ENCODE assay signal across 8 cellular contexts in genomic region chr21:37562920-37563640, GRCh38.
A peak's percentile ranks its signal among the peaks of the same experiment; 100 is the strongest.
DNase-seq lines count a peak whose midpoint lies in the region; ATAC-seq, FAIRE-seq and TF ChIP-seq lines count a peak whose summit lies in the region.

No MANE protein-coding gene starts in this region.

- FAIRE-seq in small intestine (lab: Jason Lieb, UNC) = no peak

- peaks cover 2 to 7% of the 10 kb centered on the region in 2 donors for H3K4me1 ChIP-seq in small intestine (ENCODE audit: control insufficient read depth in 2 of 2, insufficient read depth in 1 of 2, low read depth in 1 of 2, low read length in 1 of 2)

- H3K27me3 ChIP-seq in small intestine (ENCODE audit: control insufficient read depth in 2 of 2, insufficient read depth in 2 of 2, low read length in 2 of 2) = no peaks in the 10 kb centered on the region

- intact Hi-C loops in activated CD4-positive, alpha-beta memory T cell treated with anti-CD3 and anti-CD28 coated beads for 36 hours (cut with micrococcal nuclease) = loop anchor here (1.0 to 10.0 kb wide), 6 partner anchors 61 to 1782 kb away; partner anchors contain the start of genes HMGN1, PIGP and TTC3

- no peaks in the 10 kb centered on the region for H3K36me3 ChIP-seq in small intestine (ENCODE audit: control insufficient read depth in 2 of 2, insufficient read depth in 2 of 2, low read length in 2 of 2)

- peak overlapping the region; percentile 93 for H3K4me3 Mint-ChIP-seq in activated CD4-positive, alpha-beta memory T cell treated with anti-CD3 and anti-CD28 coated beads for 36 hours
- peak overlapping the region; percentile 73 for H3K4me3 Mint-ChIP-seq in glutamatergic neuron (ENCODE audit: unreplicated experiment)

- no peaks in the 10 kb centered on the region for H3K36me3 Mint-ChIP-seq in activated CD4-positive, alpha-beta memory T cell treated with anti-CD3 and anti-CD28 coated beads for 36 hours
- no peaks in the 10 kb centered on the region for H3K36me3 Mint-ChIP-seq in glutamatergic neuron (ENCODE audit: unreplicated experiment)

- DNase-seq in activated CD4-positive, alpha-beta memory T cell treated with anti-CD3 and anti-CD28 coated beads for 36 hours = no peak
- DNase-seq in glutamatergic neuron = no peak
- peak; percentile 38 for DNase-seq in small intestine
- DNase-seq in activated effector memory CD4-positive, alpha-beta T cell treated with anti-CD3 and anti-CD28 coated beads, Interleukin-2, amount 50 U/mL, for 16 hours = no peak

- peak; percentile 11 for ATAC-seq in GM18502 (IDR thresholded peaks at IDR 0.05; ENCODE audit: poor library complexity, unreplicated experiment)
- ATAC-seq in HG03108 (IDR thresholded peaks at IDR 0.05; ENCODE audit: unreplicated experiment) = peak; percentile 6
- ATAC-seq in activated CD4-positive, CD25-positive, alpha-beta regulatory T cell treated with anti-CD3 and anti-CD28 coated beads, Interleukin-2, amount 50 U/mL, for 24 hours = no peak

- TF ChIP-seq CTCF in 22Rv1 (IDR thresholded peaks at IDR 0.05) = no peak
- no peak for TF ChIP-seq CTCF in glutamatergic neuron (IDR thresholded peaks at IDR 0.05; ENCODE audit: partially characterized antibody, unreplicated experiment)

- H3K27me3 Mint-ChIP-seq in activated CD4-positive, alpha-beta memory T cell treated with anti-CD3 and anti-CD28 coated beads for 36 hours = no peaks in the 10 kb centered on the region
- no peaks in the 10 kb centered on the region for H3K27me3 Mint-ChIP-seq in glutamatergic neuron (ENCODE audit: unreplicated experiment)

- POLR2A ChIA-PET in activated CD4-positive, alpha-beta memory T cell treated with anti-CD3 and anti-CD28 coated beads for 36 hours (lab: Charles Lee) = interaction anchor here (0.5 to 2.5 kb wide), 16 partner anchors 9 to 491 kb away, joined by 3 to 18 read pairs (median 4); partner anchors contain the start of genes DYRK1A and VPS26C

- peak overlapping the region; percentile 100 for H3K27ac Mint-ChIP-seq in activated CD4-positive, alpha-beta memory T cell treated with anti-CD3 and anti-CD28 coated beads for 36 hours
- peak overlapping the region; percentile 38 for H3K27ac Mint-ChIP-seq in glutamatergic neuron (ENCODE audit: unreplicated experiment)

- peak overlapping the region; percentile 34 to 70 for H3K4me3 ChIP-seq in small intestine (ENCODE audit: low read depth in 1 of 2, low read length in 2 of 2)

- WGBS in small intestine, 3 donors = 45 to 62% (median 57%) methylated on average over 22 of the region's 22 CpGs

- no peaks in the 10 kb centered on the region for H3K9me3 Mint-ChIP-seq in activated CD4-positive, alpha-beta memory T cell treated with anti-CD3 and anti-CD28 coated beads for 36 hours
- H3K9me3 Mint-ChIP-seq in glutamatergic neuron (ENCODE audit: unreplicated experiment) = no peaks in the 10 kb centered on the region

- H3K9me3 ChIP-seq in small intestine (ENCODE audit: control insufficient read depth, low read depth) = no peaks in the 10 kb centered on the region

- H3K27ac ChIP-seq in 22Rv1 (peak overlapping the region; percentile 30; the same call in 1 of the 2 replicates), small intestine (ENCODE audit: low read depth in 1 of 2, low read length in 1 of 2) (peak overlapping the region; percentile 59 to 91)

- CTCF ChIA-PET in activated CD4-positive, alpha-beta memory T cell treated with anti-CD3 and anti-CD28 coated beads for 36 hours (lab: Charles Lee) = interaction anchor here (0.8 to 2.4 kb wide), 17 partner anchors 8 to 597 kb away, joined by 3 to 15 read pairs (median 5); partner anchors contain the start of genes DYRK1A, HLCS and VPS26C

- peaks cover 25% of the 10 kb centered on the region for H3K4me1 Mint-ChIP-seq in activated CD4-positive, alpha-beta memory T cell treated with anti-CD3 and anti-CD28 coated beads for 36 hours (ENCODE audit: low read depth)
- H3K4me1 Mint-ChIP-seq in glutamatergic neuron (ENCODE audit: low read depth, unreplicated experiment) = no peaks in the 10 kb centered on the region

Comparison
In these comparisons a context has a peak if more than half of its experiments do, and no peak if none do; other contexts are left out.
1. ATAC-seq: peak in GM18502 (single experiment) and HG03108 (single experiment); none in activated CD4-positive, CD25-positive, alpha-beta regulatory T cell treated with anti-CD3 and anti-CD28 coated beads, Interleukin-2, amount 50 U/mL, for 24 hours (0 of 2).